ENCODE assay signal across 21 cellular contexts in genomic region chr7:117113871-117114270, GRCh38.
"Had no signal": no experiment of that assay in that cellular context is flagged by ENCODE, and none has a peak within 500 bp of the region (broad histone marks: within the 10 kb centered on the region; RNA-seq: fewer than 3 reads in every experiment).

No MANE protein-coding gene starts in this region.

- H3K9me3 ChIP-seq: esophagus muscularis mucosa, ovary, testis had no signal

- H3K36me3 ChIP-seq: esophagus muscularis mucosa, heart left ventricle, ovary had no signal

- H3K9me3 Mint-ChIP-seq: activated CD8-positive, alpha-beta T cell treated with anti-CD3 and anti-CD28 coated beads for 36 hours had no signal

- H3K27me3 Mint-ChIP-seq: activated CD4-positive, alpha-beta T cell treated with anti-CD3 and anti-CD28 coated beads for 36 hours; activated CD8-positive, alpha-beta T cell treated with anti-CD3 and anti-CD28 coated beads for 36 hours; activated naive CD8-positive, alpha-beta T cell treated with anti-CD3 and anti-CD28 coated beads, Interleukin-2, amount 10 ng/mL, durations not matched to agents 7 days and 5 days; memory B cell had no signal

- H3K4me3 ChIP-seq: esophagus muscularis mucosa, heart left ventricle, ovary, skin epidermis, testis had no signal

- H3K27ac Mint-ChIP-seq: activated CD4-positive, alpha-beta T cell treated with anti-CD3 and anti-CD28 coated beads for 36 hours; activated CD8-positive, alpha-beta T cell treated with anti-CD3 and anti-CD28 coated beads for 36 hours; activated naive CD8-positive, alpha-beta T cell treated with anti-CD3 and anti-CD28 coated beads, Interleukin-2, amount 10 ng/mL, durations not matched to agents 7 days and 5 days; stimulated activated naive CD8-positive, alpha-beta T cell treated with anti-CD3 and anti-CD28 coated beads, Interleukin-15, amount 100 ng/mL, for 72 hours had no signal

- ATAC-seq: activated CD4-positive, alpha-beta T cell treated with anti-CD3 and anti-CD28 coated beads for 36 hours; activated CD8-positive, alpha-beta T cell treated with anti-CD3 and anti-CD28 coated beads for 36 hours; heart left ventricle; left lobe of liver; stimulated activated naive CD8-positive, alpha-beta T cell treated with anti-CD3 and anti-CD28 coated beads, Interleukin-15, amount 100 ng/mL, for 72 hours had no signal

- H3K4me1 ChIP-seq: testis had no signal

- H3K4me3 Mint-ChIP-seq: activated CD4-positive, alpha-beta T cell treated with anti-CD3 and anti-CD28 coated beads for 36 hours; activated CD8-positive, alpha-beta T cell treated with anti-CD3 and anti-CD28 coated beads for 36 hours; activated naive CD8-positive, alpha-beta T cell treated with anti-CD3 and anti-CD28 coated beads, Interleukin-2, amount 10 ng/mL, durations not matched to agents 7 days and 5 days; memory B cell; neural crest cell; stimulated activated naive CD8-positive, alpha-beta T cell treated with anti-CD3 and anti-CD28 coated beads, Interleukin-15, amount 100 ng/mL, for 72 hours had no signal

- FAIRE-seq: bronchial epithelial cell, colon, islet of Langerhans had no signal

- DNase-seq: activated CD4-positive, alpha-beta T cell treated with anti-CD3 and anti-CD28 coated beads for 36 hours; activated CD8-positive, alpha-beta memory T cell treated with anti-CD3 and anti-CD28 coated beads, Interleukin-2, amount 50 U/mL, for 4 hours; activated CD8-positive, alpha-beta T cell treated with anti-CD3 and anti-CD28 coated beads for 36 hours; activated naive CD8-positive, alpha-beta T cell treated with anti-CD3 and anti-CD28 coated beads, Interleukin-2, amount 10 ng/mL, durations not matched to agents 7 days and 5 days; anterior cingulate cortex; foreskin fibroblast; heart left ventricle; ovary; retina; stimulated activated CD4-positive, alpha-beta T cell treated with anti-CD3 and anti-CD28 coated beads, Interleukin-4, amount 100 ng/mL, for 4 hours; stimulated activated naive CD8-positive, alpha-beta T cell treated with anti-CD3 and anti-CD28 coated beads, Interleukin-15, amount 100 ng/mL, for 72 hours; testis had no signal

- H3K27ac ChIP-seq: esophagus muscularis mucosa, heart left ventricle, ovary, skin epidermis, testis, VCaP had no signal

- H3K27me3 ChIP-seq: esophagus muscularis mucosa, heart left ventricle, ovary, testis had no signal
